Comparison of ENCODE assay signal across 1 cellular context in the genomic region with DNA sequence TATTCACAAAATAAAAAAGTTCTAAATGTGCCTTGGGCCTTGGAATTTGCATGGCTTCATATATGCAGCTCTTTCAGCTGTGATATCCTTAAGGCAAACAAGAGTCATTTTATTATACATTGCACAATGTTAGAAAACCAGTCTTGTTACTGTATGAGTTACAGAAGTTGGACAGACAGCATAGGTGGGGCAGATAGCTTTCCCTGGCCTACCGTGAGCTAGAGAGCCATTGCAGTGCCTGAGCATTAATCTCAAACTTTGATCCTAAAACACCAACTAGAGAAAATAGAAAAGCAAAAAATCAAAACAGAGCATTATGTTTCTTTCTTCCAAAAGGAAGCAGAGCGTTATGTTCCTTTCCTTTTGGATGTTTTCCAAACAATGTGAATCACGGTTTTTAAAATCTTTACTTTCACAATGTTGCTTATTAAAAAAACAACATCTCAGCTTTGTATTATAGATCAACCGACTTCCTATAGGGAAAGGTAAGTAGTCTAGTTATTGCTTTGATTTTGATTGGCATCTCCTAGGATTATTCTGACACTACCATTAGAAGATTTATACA.
TF ChIP-seq lines count a peak whose summit lies in the region.

No MANE protein-coding gene starts in this region.

TF ChIP-seq in GM23338, 12 proteins besides CTCF, POLR2A, EP300 and RAD21:
- TF ChIP-seq, protein P1, sequence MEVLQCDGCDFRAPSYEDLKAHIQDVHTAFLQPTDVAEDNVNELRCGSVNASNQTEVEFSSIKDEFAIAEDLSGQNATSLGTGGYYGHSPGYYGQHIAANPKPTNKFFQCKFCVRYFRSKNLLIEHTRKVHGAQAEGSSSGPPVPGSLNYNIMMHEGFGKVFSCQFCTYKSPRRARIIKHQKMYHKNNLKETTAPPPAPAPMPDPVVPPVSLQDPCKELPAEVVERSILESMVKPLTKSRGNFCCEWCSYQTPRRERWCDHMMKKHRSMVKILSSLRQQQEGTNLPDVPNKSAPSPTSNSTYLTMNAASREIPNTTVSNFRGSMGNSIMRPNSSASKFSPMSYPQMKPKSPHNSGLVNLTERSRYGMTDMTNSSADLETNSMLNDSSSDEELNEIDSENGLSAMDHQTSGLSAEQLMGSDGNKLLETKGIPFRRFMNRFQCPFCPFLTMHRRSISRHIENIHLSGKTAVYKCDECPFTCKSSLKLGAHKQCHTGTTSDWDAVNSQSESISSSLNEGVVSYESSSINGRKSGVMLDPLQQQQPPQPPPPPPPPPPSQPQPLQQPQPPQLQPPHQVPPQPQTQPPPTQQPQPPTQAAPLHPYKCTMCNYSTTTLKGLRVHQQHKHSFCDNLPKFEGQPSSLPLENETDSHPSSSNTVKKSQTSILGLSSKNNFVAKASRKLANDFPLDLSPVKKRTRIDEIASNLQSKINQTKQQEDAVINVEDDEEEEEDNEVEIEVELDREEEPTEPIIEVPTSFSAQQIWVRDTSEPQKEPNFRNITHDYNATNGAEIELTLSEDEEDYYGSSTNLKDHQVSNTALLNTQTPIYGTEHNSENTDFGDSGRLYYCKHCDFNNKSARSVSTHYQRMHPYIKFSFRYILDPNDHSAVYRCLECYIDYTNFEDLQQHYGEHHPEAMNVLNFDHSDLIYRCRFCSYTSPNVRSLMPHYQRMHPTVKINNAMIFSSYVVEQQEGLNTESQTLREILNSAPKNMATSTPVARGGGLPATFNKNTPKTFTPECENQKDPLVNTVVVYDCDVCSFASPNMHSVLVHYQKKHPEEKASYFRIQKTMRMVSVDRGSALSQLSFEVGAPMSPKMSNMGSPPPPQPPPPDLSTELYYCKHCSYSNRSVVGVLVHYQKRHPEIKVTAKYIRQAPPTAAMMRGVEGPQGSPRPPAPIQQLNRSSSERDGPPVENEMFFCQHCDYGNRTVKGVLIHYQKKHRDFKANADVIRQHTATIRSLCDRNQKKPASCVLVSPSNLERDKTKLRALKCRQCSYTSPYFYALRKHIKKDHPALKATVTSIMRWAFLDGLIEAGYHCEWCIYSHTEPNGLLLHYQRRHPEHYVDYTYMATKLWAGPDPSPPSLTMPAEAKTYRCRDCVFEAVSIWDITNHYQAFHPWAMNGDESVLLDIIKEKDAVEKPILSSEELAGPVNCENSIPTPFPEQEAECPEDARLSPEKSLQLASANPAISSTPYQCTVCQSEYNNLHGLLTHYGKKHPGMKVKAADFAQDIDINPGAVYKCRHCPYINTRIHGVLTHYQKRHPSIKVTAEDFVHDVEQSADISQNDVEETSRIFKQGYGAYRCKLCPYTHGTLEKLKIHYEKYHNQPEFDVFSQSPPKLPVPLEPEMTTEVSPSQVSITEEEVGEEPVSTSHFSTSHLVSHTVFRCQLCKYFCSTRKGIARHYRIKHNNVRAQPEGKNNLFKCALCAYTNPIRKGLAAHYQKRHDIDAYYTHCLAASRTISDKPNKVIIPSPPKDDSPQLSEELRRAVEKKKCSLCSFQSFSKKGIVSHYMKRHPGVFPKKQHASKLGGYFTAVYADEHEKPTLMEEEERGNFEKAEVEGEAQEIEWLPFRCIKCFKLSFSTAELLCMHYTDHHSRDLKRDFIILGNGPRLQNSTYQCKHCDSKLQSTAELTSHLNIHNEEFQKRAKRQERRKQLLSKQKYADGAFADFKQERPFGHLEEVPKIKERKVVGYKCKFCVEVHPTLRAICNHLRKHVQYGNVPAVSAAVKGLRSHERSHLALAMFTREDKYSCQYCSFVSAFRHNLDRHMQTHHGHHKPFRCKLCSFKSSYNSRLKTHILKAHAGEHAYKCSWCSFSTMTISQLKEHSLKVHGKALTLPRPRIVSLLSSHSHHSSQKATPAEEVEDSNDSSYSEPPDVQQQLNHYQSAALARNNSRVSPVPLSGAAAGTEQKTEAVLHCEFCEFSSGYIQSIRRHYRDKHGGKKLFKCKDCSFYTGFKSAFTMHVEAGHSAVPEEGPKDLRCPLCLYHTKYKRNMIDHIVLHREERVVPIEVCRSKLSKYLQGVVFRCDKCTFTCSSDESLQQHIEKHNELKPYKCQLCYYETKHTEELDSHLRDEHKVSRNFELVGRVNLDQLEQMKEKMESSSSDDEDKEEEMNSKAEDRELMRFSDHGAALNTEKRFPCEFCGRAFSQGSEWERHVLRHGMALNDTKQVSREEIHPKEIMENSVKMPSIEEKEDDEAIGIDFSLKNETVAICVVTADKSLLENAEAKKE (CRISPR knock-in tag; IDR thresholded peaks at IDR 0.05) = no peak
- no peak for TF ChIP-seq EZH2 (IDR thresholded peaks at IDR 0.05; ENCODE audit: low read depth, unreplicated experiment)
- TF ChIP-seq, protein P2, sequence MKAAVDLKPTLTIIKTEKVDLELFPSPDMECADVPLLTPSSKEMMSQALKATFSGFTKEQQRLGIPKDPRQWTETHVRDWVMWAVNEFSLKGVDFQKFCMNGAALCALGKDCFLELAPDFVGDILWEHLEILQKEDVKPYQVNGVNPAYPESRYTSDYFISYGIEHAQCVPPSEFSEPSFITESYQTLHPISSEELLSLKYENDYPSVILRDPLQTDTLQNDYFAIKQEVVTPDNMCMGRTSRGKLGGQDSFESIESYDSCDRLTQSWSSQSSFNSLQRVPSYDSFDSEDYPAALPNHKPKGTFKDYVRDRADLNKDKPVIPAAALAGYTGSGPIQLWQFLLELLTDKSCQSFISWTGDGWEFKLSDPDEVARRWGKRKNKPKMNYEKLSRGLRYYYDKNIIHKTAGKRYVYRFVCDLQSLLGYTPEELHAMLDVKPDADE (IDR thresholded peaks at IDR 0.05) = no peak
- TF ChIP-seq ZNF331 (CRISPR knock-in tag; IDR thresholded peaks at IDR 0.05; ENCODE audit: low read depth) = no peak
- no peak for TF ChIP-seq EZH2phosphoT487 (IDR thresholded peaks at IDR 0.05; ENCODE audit: unreplicated experiment)
- TF ChIP-seq JUNB (IDR thresholded peaks at IDR 0.05; ENCODE audit: unreplicated experiment) = no peak
- no peak for TF ChIP-seq NANOG (IDR thresholded peaks at IDR 0.05; ENCODE audit: borderline replicate concordance)
- no peak for TF ChIP-seq ZNF114 (CRISPR knock-in tag; IDR thresholded peaks at IDR 0.05)
- no peak for TF ChIP-seq CREB1 (CRISPR knock-in tag; IDR thresholded peaks at IDR 0.05; ENCODE audit: low read depth)
- TF ChIP-seq POLR2AphosphoS5 (IDR thresholded peaks at IDR 0.05; ENCODE audit: low read depth) = no peak
